1 cellular context compared by ENCODE assay signal in the genomic region with DNA sequence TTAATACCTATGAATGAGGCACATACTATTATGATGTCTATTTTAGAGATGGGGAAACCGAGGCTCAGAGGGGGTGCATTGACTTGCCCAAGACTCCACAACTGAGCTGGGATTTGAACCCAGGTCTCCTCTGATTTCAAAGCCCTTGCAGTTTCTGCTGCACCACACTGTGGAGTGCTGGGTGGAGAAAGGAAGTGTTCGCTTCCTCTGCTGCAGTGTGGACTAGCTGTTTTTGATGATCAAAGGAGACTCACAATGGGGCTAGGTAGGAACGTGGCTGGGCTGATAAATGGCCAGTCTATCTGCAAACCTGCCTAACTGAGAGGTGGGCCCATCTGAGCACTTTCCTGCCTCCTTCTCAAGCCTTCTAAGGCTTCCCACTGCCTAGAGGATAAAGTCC.
TF ChIP-seq lines count a peak whose summit lies in the region.

No MANE protein-coding gene starts in this region.

TF ChIP-seq in endothelial cell of umbilical vein, 7 proteins besides CTCF, POLR2A, EP300 and RAD21:
- TF ChIP-seq EZH2 (IDR thresholded peaks at IDR 0.05; ENCODE audit: borderline replicate concordance, low read depth, low read length, severe bottlenecking) (no peak), FOS (IDR thresholded peaks at IDR 0.05; ENCODE audit: borderline replicate concordance, insufficient read depth, low read length) (no peak)
